ENCODE assay signal across 26 cellular contexts in the genomic region with DNA sequence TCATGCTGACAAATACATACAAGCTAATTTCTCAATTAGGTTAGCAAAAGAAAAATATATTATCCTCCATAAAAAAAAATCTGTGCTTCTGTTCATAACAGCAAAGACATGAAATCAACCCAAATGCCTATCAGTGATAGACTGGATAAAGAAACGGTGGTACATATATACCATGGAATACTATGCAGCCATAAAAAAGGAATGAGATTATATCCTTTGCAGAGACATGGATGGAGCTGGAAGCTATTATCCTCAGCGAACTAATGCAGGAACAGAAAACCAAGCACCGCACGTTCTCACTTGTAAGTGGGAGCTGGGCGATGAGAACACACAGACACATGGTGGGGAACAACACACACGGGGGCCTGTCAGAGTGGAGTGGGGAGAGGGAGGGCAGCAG.
DNase-seq lines count a peak whose midpoint lies in the region; ATAC-seq, FAIRE-seq and TF ChIP-seq lines count a peak whose summit lies in the region.
"Had no signal": no experiment of that assay in that cellular context is flagged by ENCODE, and none has a peak within 500 bp of the region (broad histone marks: within the 10 kb centered on the region; RNA-seq: fewer than 3 reads in every experiment).

No MANE protein-coding gene starts in this region.

- TF ChIP-seq RAD21 in HepG2 (CRISPR knock-in tag; IDR thresholded peaks at IDR 0.05) = no peak

- DNase-seq in HepG2 (ENCODE audit: low spot score) (no peak), right lobe of liver (no peak), WTC11 (ENCODE audit: low spot score) (no peak), prostate gland (ENCODE audit: low spot score) (no peak), NCI-H2196 treated with DMSO at 0.1 percent for 48 hours (lab: John Stamatoyannopoulos, UW; ENCODE audit: unreplicated experiment) (no peak)
- DNase-seq: 8988T; ACHN; BE2C; C1 segment of cervical spinal cord; CD4-positive, alpha-beta memory T cell; CD4-positive, CD25-positive, alpha-beta regulatory T cell; CD8-positive, alpha-beta memory T cell; COR-L47; DMS 273 treated with DMSO at 0.1 percent for 48 hours; DMS153; DMS53; DMS79; DND-41; EL; GDM1 had no signal

- H3K4me1 ChIP-seq in HepG2 (ENCODE audit: insufficient read depth, low read length) (peaks cover 62% of the 10 kb centered on the region), right lobe of liver (peaks cover 0 to 15% (median 3%) of the 10 kb centered on the region in 4 donors), prostate gland (replicated peaks) (no peaks in the 10 kb centered on the region)
- H3K4me1 ChIP-seq: BE2C, BLaER1 had no signal

- H3K79me2 ChIP-seq in HepG2 (ENCODE audit: insufficient read depth, low read length) = no peaks in the 10 kb centered on the region

- no peak overlapping the region for H3K4me2 ChIP-seq in HepG2 (ENCODE audit: low read depth, low read length)
- H3K4me2 ChIP-seq: BLaER1 had no signal

- no peak overlapping the region for H2AFZ ChIP-seq in HepG2 (ENCODE audit: low read length)

- no peaks in the 10 kb centered on the region for H3K27me3 Mint-ChIP-seq in WTC11 (ENCODE audit: low read depth)
- H3K27me3 Mint-ChIP-seq: CD4-positive, CD25-positive, alpha-beta regulatory T cell had no signal

- no peaks in the 10 kb centered on the region for H3K4me1 Mint-ChIP-seq in WTC11
- H3K4me1 Mint-ChIP-seq: CD14-positive monocyte; CD4-positive, alpha-beta memory T cell; CD4-positive, CD25-positive, alpha-beta regulatory T cell; CD8-positive, alpha-beta memory T cell had no signal

- CTCF ChIA-PET in HepG2 (lab: Yijun Ruan, JAX; ENCODE audit: low intra/inter-chr PET ratio, low total read pairs) = no interaction called here
- CTCF ChIA-PET in WTC11 (lab: Charles Lee) = no interaction called here

- H3K27ac ChIP-seq in HepG2 (ENCODE audit: extremely low read length, insufficient read depth, low read length) (no peak overlapping the region), right lobe of liver (no peak overlapping the region), prostate gland (no peak overlapping the region)
- H3K27ac ChIP-seq: BLaER1 had no signal

- no peak for TF ChIP-seq EP300 in HepG2 (IDR thresholded peaks at IDR 0.05; ENCODE audit: low read depth in 2 of 2, low read length in 2 of 2)
- no peak for TF ChIP-seq EP300 in HepG2 (CRISPR knock-in tag; IDR thresholded peaks at IDR 0.05; ENCODE audit: borderline replicate concordance)

- H3K9ac ChIP-seq in HepG2 (ENCODE audit: insufficient read depth, low read depth, low read length) = no peak overlapping the region
- H3K9ac ChIP-seq: BLaER1 had no signal

- POLR2A ChIA-PET in HepG2 (lab: Yijun Ruan, JAX) = no interaction called here
- POLR2A ChIA-PET in WTC11 (lab: Charles Lee) = no interaction called here

- ATAC-seq in HepG2 (no peak), right lobe of liver (no peak), WTC11 (no peak)
- ATAC-seq: GM12878 had no signal

- TF ChIP-seq CTCF in HepG2 (CRISPR knock-in tag; IDR thresholded peaks at IDR 0.05) (no peak), right lobe of liver (IDR thresholded peaks at IDR 0.05) (no peak), WTC11 (IDR thresholded peaks at IDR 0.05) (no peak), prostate gland (IDR thresholded peaks at IDR 0.05) (no peak)

- FAIRE-seq in HepG2 (lab: Jason Lieb, UNC) = no peak
- FAIRE-seq: A204.1, GM12878, GM12892, GM19239 had no signal

- 98% methylated on average over 6 of the region's 6 CpGs for WGBS in HepG2 (ENCODE audit: low lambda C conversion rate)
- 94% methylated on average over 6 of the region's 6 CpGs for WGBS in right lobe of liver (ENCODE audit: insufficient coverage, low coverage, low lambda C conversion rate, missing lambda C conversion rate)
- 97% methylated on average over 6 of the region's 6 CpGs for WGBS in prostate gland

- in situ Hi-C loops in HepG2 (cut with HindIII; ENCODE audit: extremely low pct_ligation_motif_present, low pct_unique_long_range_greater_than_20kb) = no loop called here

- intact Hi-C loops in HepG2 (cut with micrococcal nuclease; ENCODE audit: unreplicated experiment) (no loop called here), right lobe of liver (cut with DNase I) (no loop called here), prostate gland (cut with DNase I) (no loop called here)

- H3K4me3 ChIP-seq in HepG2 (replicated peaks in 1 of 3; ENCODE audit: insufficient read depth in 1 of 3, low read depth in 2 of 3, low read length in 3 of 3) (no peak overlapping the region), right lobe of liver (no peak overlapping the region), prostate gland (no peak overlapping the region)
- H3K4me3 ChIP-seq: BLaER1, GM12878 had no signal

- H3K36me3 ChIP-seq in HepG2 (replicated peaks in 1 of 2; ENCODE audit: control insufficient read depth in 1 of 2, insufficient read depth in 2 of 2, low read length in 2 of 2) (no peaks in the 10 kb centered on the region), right lobe of liver (no peaks in the 10 kb centered on the region), prostate gland (no peaks in the 10 kb centered on the region)
- H3K36me3 ChIP-seq: BE2C, BLaER1 had no signal

- no peaks in the 10 kb centered on the region for H4K20me1 ChIP-seq in HepG2 (ENCODE audit: insufficient read depth, low read length)
- H4K20me1 ChIP-seq: BLaER1 had no signal

- H3K9me3 ChIP-seq in HepG2 (ENCODE audit: low read length) (no peaks in the 10 kb centered on the region), right lobe of liver (no peaks in the 10 kb centered on the region), prostate gland (no peaks in the 10 kb centered on the region)
- H3K9me3 ChIP-seq: BE2C, BLaER1 had no signal

- no peak for TF ChIP-seq POLR2A in HepG2 (IDR thresholded peaks at IDR 0.05; ENCODE audit: insufficient read depth in 1 of 2, low read depth in 2 of 2, low read length in 2 of 2)
- TF ChIP-seq POLR2A in right lobe of liver (IDR thresholded peaks at IDR 0.05) = no peak
- TF ChIP-seq POLR2A in prostate gland (IDR thresholded peaks at IDR 0.05) = no peak

- H3K9me3 Mint-ChIP-seq in WTC11 = peaks cover 11% of the 10 kb centered on the region

- no peaks in the 10 kb centered on the region for H3K36me3 Mint-ChIP-seq in WTC11
- H3K36me3 Mint-ChIP-seq: CD14-positive monocyte; CD4-positive, alpha-beta memory T cell; CD4-positive, CD25-positive, alpha-beta regulatory T cell; CD8-positive, alpha-beta memory T cell had no signal

- H3K27me3 ChIP-seq in HepG2 (ENCODE audit: control insufficient read depth in 1 of 2, insufficient read depth in 2 of 2, low read length in 2 of 2) (no peaks in the 10 kb centered on the region), right lobe of liver (no peaks in the 10 kb centered on the region), prostate gland (replicated peaks; ENCODE audit: insufficient read depth) (no peaks in the 10 kb centered on the region)
- H3K27me3 ChIP-seq: BE2C, BLaER1 had no signal

- no peak overlapping the region for H3K4me3 Mint-ChIP-seq in WTC11
- H3K4me3 Mint-ChIP-seq: CD14-positive monocyte; CD4-positive, alpha-beta memory T cell; CD4-positive, CD25-positive, alpha-beta regulatory T cell; CD8-positive, alpha-beta memory T cell had no signal

- no peak overlapping the region for H3K27ac Mint-ChIP-seq in WTC11
- H3K27ac Mint-ChIP-seq: CD14-positive monocyte; CD4-positive, alpha-beta memory T cell; CD4-positive, CD25-positive, alpha-beta regulatory T cell; CD8-positive, alpha-beta memory T cell had no signal

- BruUV-seq in HepG2 (replicated peaks; lab: Mats Ljungman, UMichigan) = no TSS peak

TF ChIP-seq in HepG2, 621 proteins besides CTCF, POLR2A, EP300 and RAD21:
- TF ChIP-seq, protein P1, sequence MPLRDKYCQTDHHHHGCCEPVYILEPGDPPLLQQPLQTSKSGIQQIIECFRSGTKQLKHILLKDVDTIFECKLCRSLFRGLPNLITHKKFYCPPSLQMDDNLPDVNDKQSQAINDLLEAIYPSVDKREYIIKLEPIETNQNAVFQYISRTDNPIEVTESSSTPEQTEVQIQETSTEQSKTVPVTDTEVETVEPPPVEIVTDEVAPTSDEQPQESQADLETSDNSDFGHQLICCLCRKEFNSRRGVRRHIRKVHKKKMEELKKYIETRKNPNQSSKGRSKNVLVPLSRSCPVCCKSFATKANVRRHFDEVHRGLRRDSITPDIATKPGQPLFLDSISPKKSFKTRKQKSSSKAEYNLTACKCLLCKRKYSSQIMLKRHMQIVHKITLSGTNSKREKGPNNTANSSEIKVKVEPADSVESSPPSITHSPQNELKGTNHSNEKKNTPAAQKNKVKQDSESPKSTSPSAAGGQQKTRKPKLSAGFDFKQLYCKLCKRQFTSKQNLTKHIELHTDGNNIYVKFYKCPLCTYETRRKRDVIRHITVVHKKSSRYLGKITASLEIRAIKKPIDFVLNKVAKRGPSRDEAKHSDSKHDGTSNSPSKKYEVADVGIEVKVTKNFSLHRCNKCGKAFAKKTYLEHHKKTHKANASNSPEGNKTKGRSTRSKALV (CRISPR knock-in tag; IDR thresholded peaks at IDR 0.05) = no peak
- TF ChIP-seq ZMYM3 (CRISPR knock-in tag; IDR thresholded peaks at IDR 0.05) (peak; percentile 48; the same call in 1 of the 2 replicates), ZNF572 (CRISPR knock-in tag; IDR thresholded peaks at IDR 0.05) (no peak), SRF (IDR thresholded peaks at IDR 0.05; ENCODE audit: low read depth, low read length) (no peak), POGZ (CRISPR knock-in tag; IDR thresholded peaks at IDR 0.05) (0 out of 2 replicates have a peak, but pooled peaks have one; percentile 24), KDM1A (CRISPR knock-in tag; IDR thresholded peaks at IDR 0.05) (0 out of 2 replicates have a peak, but pooled peaks have one; percentile 26)
TF ChIP-seq in HepG2: peak in this region for 3.

TF ChIP-seq in WTC11, 78 proteins besides CTCF, POLR2A, EP300 and RAD21 (continues in another document):
- TF ChIP-seq NR1H2 (CRISPR knock-in tag; IDR thresholded peaks at IDR 0.05) (no peak), ZNF396 (CRISPR knock-in tag; IDR thresholded peaks at IDR 0.05; ENCODE audit: borderline replicate concordance) (no peak), GTF2I (CRISPR knock-in tag; conservative IDR thresholded peaks at IDR 0.05) (0 out of 2 replicates have a peak, but pooled peaks have one; percentile 5)
